13 cellular contexts compared by ENCODE assay signal in genomic region chr5:149392718-149393117, GRCh38. TPM values are rescaled to one million over a fixed set of nuclear protein-coding genes. Genes with fewer than 3 reads are reported as not detected.
A peak's percentile ranks its signal among the peaks of the same experiment; 100 is the strongest.
DNase-seq lines count a peak whose midpoint lies in the region; ATAC-seq and TF ChIP-seq lines count a peak whose summit lies in the region.
"Had no signal": no experiment of that assay in that cellular context is flagged by ENCODE, and none has a peak within 500 bp of the region (broad histone marks: within the 10 kb centered on the region; RNA-seq: fewer than 3 reads in every experiment).

No MANE protein-coding gene starts in this region.

- POLR2A ChIA-PET in activated CD4-positive, alpha-beta memory T cell treated with anti-CD3 and anti-CD28 coated beads for 36 hours (lab: Charles Lee), result no interaction called here
- POLR2A ChIA-PET in activated CD4-positive, alpha-beta memory T cell treated with anti-CD3 and anti-CD28 coated beads, Interleukin-2, amount 10 ng/mL, durations not matched to agents 7 days and 5 days (lab: Charles Lee), result no interaction called here
- POLR2A ChIA-PET in Caco-2 (lab: Charles Lee), result no interaction called here

- H3K4me1 Mint-ChIP-seq in activated CD4-positive, alpha-beta memory T cell treated with anti-CD3 and anti-CD28 coated beads for 36 hours (ENCODE audit: low read depth), result no peaks in the 10 kb centered on the region
- H3K4me1 Mint-ChIP-seq in activated CD4-positive, alpha-beta memory T cell treated with anti-CD3 and anti-CD28 coated beads, Interleukin-2, amount 10 ng/mL, durations not matched to agents 7 days and 5 days, result peaks cover 2% of the 10 kb centered on the region
- no peaks in the 10 kb centered on the region for H3K4me1 Mint-ChIP-seq in stimulated activated effector memory CD8-positive, alpha-beta T cell treated with anti-CD3 and anti-CD28 coated beads, Interleukin-12 subunit alpha, Interleukin-12 subunit beta, amount 100 ng/mL, for 72 hours
- no peaks in the 10 kb centered on the region for H3K4me1 Mint-ChIP-seq in Caco-2 (ENCODE audit: low read depth, unreplicated experiment)

- no TSS peak for BruUV-seq in Caco-2 (replicated peaks; lab: Mats Ljungman, UMichigan)

- no peaks in the 10 kb centered on the region for H3K9me3 Mint-ChIP-seq in activated CD4-positive, alpha-beta memory T cell treated with anti-CD3 and anti-CD28 coated beads for 36 hours
- H3K9me3 Mint-ChIP-seq in activated CD4-positive, alpha-beta memory T cell treated with anti-CD3 and anti-CD28 coated beads, Interleukin-2, amount 10 ng/mL, durations not matched to agents 7 days and 5 days, result no peaks in the 10 kb centered on the region
- H3K9me3 Mint-ChIP-seq in stimulated activated effector memory CD8-positive, alpha-beta T cell treated with anti-CD3 and anti-CD28 coated beads, Interleukin-12 subunit alpha, Interleukin-12 subunit beta, amount 100 ng/mL, for 72 hours, result no peaks in the 10 kb centered on the region
- no peaks in the 10 kb centered on the region for H3K9me3 Mint-ChIP-seq in Caco-2 (ENCODE audit: unreplicated experiment)

- no peak overlapping the region for H3K27ac Mint-ChIP-seq in activated CD4-positive, alpha-beta memory T cell treated with anti-CD3 and anti-CD28 coated beads for 36 hours
- H3K27ac Mint-ChIP-seq in activated CD4-positive, alpha-beta memory T cell treated with anti-CD3 and anti-CD28 coated beads, Interleukin-2, amount 10 ng/mL, durations not matched to agents 7 days and 5 days, result no peak overlapping the region
- no peak overlapping the region for H3K27ac Mint-ChIP-seq in stimulated activated effector memory CD8-positive, alpha-beta T cell treated with anti-CD3 and anti-CD28 coated beads, Interleukin-12 subunit alpha, Interleukin-12 subunit beta, amount 100 ng/mL, for 72 hours
- no peak overlapping the region for H3K27ac Mint-ChIP-seq in Caco-2 (ENCODE audit: unreplicated experiment)

- H3K27me3 ChIP-seq in Caco-2 (replicated peaks; ENCODE audit: control insufficient read depth, insufficient read depth, low read length), result no peaks in the 10 kb centered on the region

- no peak overlapping the region for H3K27ac ChIP-seq in epithelial cell of prostate

- no peaks in the 10 kb centered on the region for H3K36me3 Mint-ChIP-seq in activated CD4-positive, alpha-beta memory T cell treated with anti-CD3 and anti-CD28 coated beads for 36 hours
- H3K36me3 Mint-ChIP-seq in activated CD4-positive, alpha-beta memory T cell treated with anti-CD3 and anti-CD28 coated beads, Interleukin-2, amount 10 ng/mL, durations not matched to agents 7 days and 5 days (ENCODE audit: low read depth), result no peaks in the 10 kb centered on the region
- H3K36me3 Mint-ChIP-seq in stimulated activated effector memory CD8-positive, alpha-beta T cell treated with anti-CD3 and anti-CD28 coated beads, Interleukin-12 subunit alpha, Interleukin-12 subunit beta, amount 100 ng/mL, for 72 hours, result no peaks in the 10 kb centered on the region
- H3K36me3 Mint-ChIP-seq in Caco-2 (ENCODE audit: insufficient read depth, unreplicated experiment), result no peaks in the 10 kb centered on the region

- DNase-seq in activated CD4-positive, alpha-beta memory T cell treated with anti-CD3 and anti-CD28 coated beads for 36 hours, result peak; percentile 21
- no peak for DNase-seq in activated CD4-positive, alpha-beta memory T cell treated with anti-CD3 and anti-CD28 coated beads, Interleukin-2, amount 10 ng/mL, durations not matched to agents 7 days and 5 days
- DNase-seq in NCI-H226 (peak; percentile 66), epithelial cell of prostate (ENCODE audit: low read depth, low spot score) (peak; percentile 61), Caco-2 (no peak)
- DNase-seq in stimulated activated effector memory CD8-positive, alpha-beta T cell treated with anti-CD3 and anti-CD28 coated beads, Interleukin-12 subunit alpha, Interleukin-12 subunit beta, amount 100 ng/mL, for 72 hours (ENCODE audit: low spot score in 2 of 2), result no peak
- no peak for DNase-seq in stimulated activated CD4-positive, alpha-beta T cell treated with anti-CD3 and anti-CD28 coated beads, Interleukin-4, amount 100 ng/mL, for 4 hours
- DNase-seq: activated CD4-positive, alpha-beta T cell treated with anti-CD3 and anti-CD28 coated beads, Interleukin-2, amount 50 U/mL, for 1 hour; activated gamma-delta T cell treated with Interleukin-2 at 50 U/mL for 16 hours; caudate nucleus; occipital lobe; stimulated activated CD4-positive, alpha-beta T cell treated with anti-CD3 and anti-CD28 coated beads, Interleukin-12 subunit alpha, Interleukin-12 subunit beta, amount 100 ng/mL, for 4 hours had no signal

- no peak overlapping the region for H3K4me3 ChIP-seq in Caco-2 (ENCODE audit: low read depth, low read length)

- no peak for TF ChIP-seq CTCF in Caco-2 (IDR thresholded peaks at IDR 0.05; ENCODE audit: insufficient read depth in 1 of 2, low read depth in 1 of 2, low read length in 1 of 2, severe bottlenecking in 1 of 2, unreplicated experiment in 1 of 2)

- ATAC-seq in stimulated activated effector memory CD8-positive, alpha-beta T cell treated with anti-CD3 and anti-CD28 coated beads, Interleukin-12 subunit alpha, Interleukin-12 subunit beta, amount 100 ng/mL, for 72 hours, result peak; percentile 94
- ATAC-seq in HG03108 (IDR thresholded peaks at IDR 0.05; ENCODE audit: unreplicated experiment), result no peak

- no peaks in the 10 kb centered on the region for H3K4me1 ChIP-seq in Caco-2

- H3K9me3 ChIP-seq in Caco-2, result no peaks in the 10 kb centered on the region

- intact Hi-C loops in activated CD4-positive, alpha-beta memory T cell treated with anti-CD3 and anti-CD28 coated beads for 36 hours (cut with micrococcal nuclease), result no loop called here
- intact Hi-C loops in Caco-2 (cut with micrococcal nuclease; ENCODE audit: unreplicated experiment), result no loop called here

- H3K36me3 ChIP-seq in Caco-2 (ENCODE audit: control insufficient read depth, insufficient read depth, low read length), result no peaks in the 10 kb centered on the region

- no peaks in the 10 kb centered on the region for H3K27me3 Mint-ChIP-seq in activated CD4-positive, alpha-beta memory T cell treated with anti-CD3 and anti-CD28 coated beads for 36 hours
- H3K27me3 Mint-ChIP-seq in activated CD4-positive, alpha-beta memory T cell treated with anti-CD3 and anti-CD28 coated beads, Interleukin-2, amount 10 ng/mL, durations not matched to agents 7 days and 5 days, result peaks cover 9% of the 10 kb centered on the region
- H3K27me3 Mint-ChIP-seq in Caco-2 (ENCODE audit: insufficient read depth, unreplicated experiment), result no peaks in the 10 kb centered on the region

- CTCF ChIA-PET in activated CD4-positive, alpha-beta memory T cell treated with anti-CD3 and anti-CD28 coated beads for 36 hours (lab: Charles Lee), result no interaction called here
- CTCF ChIA-PET in activated CD4-positive, alpha-beta memory T cell treated with anti-CD3 and anti-CD28 coated beads, Interleukin-2, amount 10 ng/mL, durations not matched to agents 7 days and 5 days (lab: Charles Lee), result no interaction called here
- CTCF ChIA-PET in Caco-2 (lab: Charles Lee), result no interaction called here

- H3K4me3 Mint-ChIP-seq in activated CD4-positive, alpha-beta memory T cell treated with anti-CD3 and anti-CD28 coated beads for 36 hours, result no peak overlapping the region
- no peak overlapping the region for H3K4me3 Mint-ChIP-seq in activated CD4-positive, alpha-beta memory T cell treated with anti-CD3 and anti-CD28 coated beads, Interleukin-2, amount 10 ng/mL, durations not matched to agents 7 days and 5 days
- H3K4me3 Mint-ChIP-seq in stimulated activated effector memory CD8-positive, alpha-beta T cell treated with anti-CD3 and anti-CD28 coated beads, Interleukin-12 subunit alpha, Interleukin-12 subunit beta, amount 100 ng/mL, for 72 hours, result no peak overlapping the region
- no peak overlapping the region for H3K4me3 Mint-ChIP-seq in Caco-2 (ENCODE audit: unreplicated experiment)

RNA-seq across cellular contexts. Expression of gene IL17B, which starts 13.6 kb away (rescaled TPM):
- not detected for total RNA-seq in activated CD4-positive, alpha-beta memory T cell treated with anti-CD3 and anti-CD28 coated beads for 36 hours
- not detected for total RNA-seq in activated CD4-positive, alpha-beta memory T cell treated with anti-CD3 and anti-CD28 coated beads, Interleukin-2, amount 10 ng/mL, durations not matched to agents 7 days and 5 days
- total RNA-seq in Caco-2 (2022), result not detected in 2 replicates
- total RNA-seq: occipital lobe had no signal

RNA-seq across cellular contexts. Expression of gene PCYOX1L, which starts 34.9 kb away (rescaled TPM):
- total RNA-seq in activated CD4-positive, alpha-beta memory T cell treated with anti-CD3 and anti-CD28 coated beads for 36 hours, result 10 to 100 TPM; 21.8 to 24.0 TPM
- total RNA-seq in activated CD4-positive, alpha-beta memory T cell treated with anti-CD3 and anti-CD28 coated beads, Interleukin-2, amount 10 ng/mL, durations not matched to agents 7 days and 5 days, result 10 to 100 TPM; 41.2 to 42.1 TPM
- 8.7 and 10.4 TPM in 2 replicates for total RNA-seq in Caco-2 (2022)

RNA-seq across cellular contexts. Expression of gene GRPEL2, which starts 47.4 kb away (rescaled TPM):
- total RNA-seq in activated CD4-positive, alpha-beta memory T cell treated with anti-CD3 and anti-CD28 coated beads for 36 hours, result 10 to 100 TPM; 32.9 to 37.2 TPM
- 10 to 100 TPM; 43.8 to 49.4 TPM for total RNA-seq in activated CD4-positive, alpha-beta memory T cell treated with anti-CD3 and anti-CD28 coated beads, Interleukin-2, amount 10 ng/mL, durations not matched to agents 7 days and 5 days
- 33.6 and 36.8 TPM in 2 replicates for total RNA-seq in Caco-2 (2022)

Comparison
In these comparisons a context has a peak if more than half of its experiments do, and no peak if none do; other contexts are left out.
1. DNase-seq: peak in activated CD4-positive, alpha-beta memory T cell treated with anti-CD3 and anti-CD28 coated beads for 36 hours (single experiment), NCI-H226 (single experiment) and epithelial cell of prostate (single experiment); none in activated CD4-positive, alpha-beta memory T cell treated with anti-CD3 and anti-CD28 coated beads, Interleukin-2, amount 10 ng/mL, durations not matched to agents 7 days and 5 days (single experiment), stimulated activated effector memory CD8-positive, alpha-beta T cell treated with anti-CD3 and anti-CD28 coated beads, Interleukin-12 subunit alpha, Interleukin-12 subunit beta, amount 100 ng/mL, for 72 hours (0 of 2), stimulated activated CD4-positive, alpha-beta T cell treated with anti-CD3 and anti-CD28 coated beads, Interleukin-4, amount 100 ng/mL, for 4 hours (0 of 2) and Caco-2 (0 of 2).